8 cellular contexts compared by ENCODE assay signal in genomic region chr2:61853086-61853847, GRCh38. TPM values are rescaled to one million over a fixed set of nuclear protein-coding genes. Genes with fewer than 3 reads are reported as not detected.
A peak's percentile ranks its signal among the peaks of the same experiment; 100 is the strongest.
DNase-seq lines count a peak whose midpoint lies in the region; TF ChIP-seq lines count a peak whose summit lies in the region.

No MANE protein-coding gene starts in this region.

- peak; percentile 8 for DNase-seq in A673 (ENCODE audit: low spot score)
- DNase-seq in GM04503 (ENCODE audit: low read depth) = peak; percentile 16
- no peak for DNase-seq in LNCaP clone FGC (ENCODE audit: low read depth)
- DNase-seq in fibroblast of villous mesenchyme (ENCODE audit: low read depth) = peak; percentile 28
- DNase-seq in neural progenitor cell (ENCODE audit: low spot score) = peak; percentile 41
- DNase-seq in GDM1 (lab: John Stamatoyannopoulos, UW) = no peak

- H3K4me2 ChIP-seq in neural progenitor cell = peak overlapping the region; percentile 94

- H3K36me3 Mint-ChIP-seq in neural progenitor cell = peaks cover 2% of the 10 kb centered on the region

- CTCF ChIA-PET in A673 (lab: Charles Lee) (no interaction called here), HEK293 (lab: Yijun Ruan, JAX) (interaction anchor here (0.6 to 0.7 kb wide), 2 partner anchors 15 to 90 kb away, joined by 3 read pairs; no protein-coding TSS in a partner anchor)

- BruUV-seq in A673 (replicated peaks; lab: Mats Ljungman, UMichigan) = TSS peak; percentile 48

- H3K9me3 Mint-ChIP-seq in neural progenitor cell = no peaks in the 10 kb centered on the region

- H3K27me3 Mint-ChIP-seq in neural progenitor cell (ENCODE audit: insufficient read depth, low read depth) = peaks cover 4% of the 10 kb centered on the region

- no peaks in the 10 kb centered on the region for H3K9me3 ChIP-seq in A673 (ENCODE audit: low read depth, low read length, poor library complexity, severe bottlenecking)
- no peaks in the 10 kb centered on the region for H3K9me3 ChIP-seq in HEK293 (ENCODE audit: control insufficient read depth, insufficient read depth, low read depth, low read length)
- no peaks in the 10 kb centered on the region for H3K9me3 ChIP-seq in neural progenitor cell (ENCODE audit: low read depth)

- H3K4me1 ChIP-seq in A673 (ENCODE audit: insufficient read depth, low read length, poor library complexity, severe bottlenecking) (peaks cover 9% of the 10 kb centered on the region), HEK293 (ENCODE audit: control insufficient read depth, insufficient read depth, low read length) (no peaks in the 10 kb centered on the region), neural progenitor cell (no peaks in the 10 kb centered on the region)

- H3K4me3 Mint-ChIP-seq in neural progenitor cell = peak overlapping the region; percentile 92

- H3K9ac ChIP-seq in neural progenitor cell = peak overlapping the region; percentile 15

- H3K79me2 ChIP-seq in neural progenitor cell (ENCODE audit: low read depth) = peaks cover 12% of the 10 kb centered on the region

- peaks cover 10% of the 10 kb centered on the region for H3K4me1 Mint-ChIP-seq in neural progenitor cell

- H4K20me1 ChIP-seq in neural progenitor cell (ENCODE audit: low read depth) = no peaks in the 10 kb centered on the region

- no peaks in the 10 kb centered on the region for H3K27me3 ChIP-seq in A673 (replicated peaks; ENCODE audit: insufficient read depth, low read depth, low read length, poor library complexity)
- no peaks in the 10 kb centered on the region for H3K27me3 ChIP-seq in neural progenitor cell

- peaks cover 31% of the 10 kb centered on the region for H3F3A ChIP-seq in neural progenitor cell (ENCODE audit: low read depth)

- POLR2A ChIA-PET in A673 (lab: Charles Lee; ENCODE audit: low non-redundant PET) (no interaction called here), HEK293 (lab: Yijun Ruan, JAX) (interaction anchor here (0.6 to 2.2 kb wide), 7 partner anchors 9 to 793 kb away, joined by 3 to 9 read pairs (median 5); no protein-coding TSS in a partner anchor)

- H3K4me3 ChIP-seq in A673 (ENCODE audit: low read depth, low read length, poor library complexity, severe bottlenecking) (peak overlapping the region; percentile 66), HEK293 (ENCODE audit: low read depth, low read length) (peak overlapping the region; percentile 90), LNCaP clone FGC (ENCODE audit: low read depth, low read length) (peak overlapping the region; percentile 67), fibroblast of villous mesenchyme (ENCODE audit: low read depth, low read length) (peak overlapping the region; percentile 89), neural progenitor cell (peak overlapping the region; percentile 87)

- H3K36me3 ChIP-seq in A673 (ENCODE audit: insufficient read depth, low read length, poor library complexity, severe bottlenecking) = no peaks in the 10 kb centered on the region
- no peaks in the 10 kb centered on the region; a peak in 1 of 3 replicates for H3K36me3 ChIP-seq in HEK293 (ENCODE audit: control insufficient read depth in 2 of 2, insufficient read depth in 1 of 2, low read length in 2 of 2)
- no peaks in the 10 kb centered on the region for H3K36me3 ChIP-seq in neural progenitor cell

- intact Hi-C loops in A673 (cut with micrococcal nuclease; ENCODE audit: unreplicated experiment) = no loop called here

- H3K27ac ChIP-seq in A673 (ENCODE audit: low read depth, low read length, poor library complexity, severe bottlenecking) = peak overlapping the region; percentile 47
- H3K27ac ChIP-seq in HEK293 (ENCODE audit: extremely low read depth, low read depth, low read length) = peak overlapping the region; percentile 72
- H3K27ac ChIP-seq in VCaP = peak overlapping the region; percentile 88
- H3K27ac ChIP-seq in neural progenitor cell = peak overlapping the region; percentile 46

- no peak for TF ChIP-seq CTCF in A673 (conservative IDR thresholded peaks at IDR 0.05; ENCODE audit: low read depth, low read length)
- TF ChIP-seq CTCF in HEK293 (tag by site-specific recombination; IDR thresholded peaks at IDR 0.05) = peak; percentile 40; the same call in 1 of the 2 replicates
- TF ChIP-seq CTCF in LNCaP clone FGC (IDR thresholded peaks at IDR 0.05; ENCODE audit: control insufficient read depth, extremely low read depth, insufficient read depth) = 0 out of 2 replicates have a peak, but pooled peaks have one; percentile 17
- peak; percentile 47 for TF ChIP-seq CTCF in VCaP (conservative IDR thresholded peaks at IDR 0.05)
- TF ChIP-seq CTCF in fibroblast of villous mesenchyme (IDR thresholded peaks at IDR 0.05; ENCODE audit: insufficient read depth, low read depth, low read length) = no peak
- TF ChIP-seq CTCF in neural progenitor cell (IDR thresholded peaks at IDR 0.05) = no peak

- H2AFZ ChIP-seq in neural progenitor cell (replicated peaks) = peak overlapping the region; percentile 91

- H3K27ac Mint-ChIP-seq in neural progenitor cell = peak overlapping the region; percentile 51

TF ChIP-seq in HEK293, 187 proteins besides CTCF, POLR2A, EP300 and RAD21:
- TF ChIP-seq ZNF426 (tag by site-specific recombination; IDR thresholded peaks at IDR 0.05) (no peak), ZFHX2 (tag by site-specific recombination; conservative IDR thresholded peaks at IDR 0.05) (peak; percentile 23; the same call in 1 of the 2 replicates), ZNF600 (tag by site-specific recombination; IDR thresholded peaks at IDR 0.05) (peak; percentile 31; the same call in 1 of the 2 replicates), KLF10 (tag by site-specific recombination; IDR thresholded peaks at IDR 0.05) (0 out of 2 replicates have a peak, but pooled peaks have one; percentile 5)

RNA-seq across cellular contexts. Expression of gene FAM161A, which starts 0.6 kb away (rescaled TPM):
- total RNA-seq in A673 (2021) (12.8 and 14.9 TPM in 2 replicates), fibroblast of villous mesenchyme (1.9 and 2.2 TPM in 2 replicates), neural progenitor cell (ENCODE audit: low replicate concordance) (19.6 and 23.3 TPM in 2 replicates)

RNA-seq across cellular contexts. Expression of gene CCT4, which starts 35.2 kb away (rescaled TPM):
- total RNA-seq in A673 (2021) = 329 and 348 TPM in 2 replicates
- 111 and 147 TPM in 2 replicates for total RNA-seq in fibroblast of villous mesenchyme
- total RNA-seq in neural progenitor cell (ENCODE audit: low replicate concordance) = 314 and 381 TPM in 2 replicates

RNA-seq across cellular contexts. Expression of gene COMMD1, which starts 52.2 kb away (rescaled TPM):
- total RNA-seq in A673 (2021) (35.0 and 41.4 TPM in 2 replicates), fibroblast of villous mesenchyme (59.2 and 63.5 TPM in 2 replicates), neural progenitor cell (ENCODE audit: low replicate concordance) (26.7 and 36.9 TPM in 2 replicates)

Comparison
In these comparisons a context has a peak if more than half of its experiments do, and no peak if none do; other contexts are left out.
1. DNase-seq: peak in A673 (single experiment), GM04503 (single experiment), fibroblast of villous mesenchyme (single experiment) and neural progenitor cell (single experiment); none in LNCaP clone FGC (single experiment) and GDM1 (single experiment).
2. CTCF ChIP-seq: peak in HEK293 (single experiment), LNCaP clone FGC (single experiment) and VCaP (single experiment); none in A673 (single experiment), fibroblast of villous mesenchyme (single experiment) and neural progenitor cell (single experiment).
3. Peak in every context shown above with its lines, with median percentiles within 50 percentile points of each other: H3K27ac ChIP-seq and H3K4me3 ChIP-seq.